ENCODE assay signal across 2 cellular contexts in the genomic region with DNA sequence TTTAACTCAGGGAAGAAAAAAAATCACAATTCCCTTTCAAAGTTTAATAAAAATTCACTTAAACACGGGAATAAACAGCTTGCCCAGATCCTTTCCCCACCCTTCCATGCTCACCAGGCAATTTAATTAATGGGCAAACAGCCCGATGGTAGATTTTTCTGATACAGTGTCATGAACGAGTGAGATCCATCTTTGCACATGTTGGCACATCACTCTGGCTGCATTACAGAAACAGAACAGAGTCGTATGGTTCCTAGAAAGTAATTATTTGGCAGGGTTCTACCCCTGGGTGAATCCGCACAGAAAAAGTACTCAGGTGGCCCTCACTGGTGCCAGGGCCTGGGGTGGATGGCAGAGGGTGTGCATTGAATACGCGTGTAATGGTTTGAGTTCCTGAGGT.
TF ChIP-seq lines count a peak whose summit lies in the region.

No MANE protein-coding gene starts in this region.

TF ChIP-seq in SK-N-SH, 30 proteins besides CTCF, POLR2A, EP300 and RAD21 (continues in another document):
- TF ChIP-seq SMC3 (IDR thresholded peaks at IDR 0.05; ENCODE audit: low read depth, low read length) (peak; percentile 1; the same call in 1 of the 2 replicates), CHD2 (IDR thresholded peaks at IDR 0.05; ENCODE audit: low read length, partially characterized antibody) (peak; percentile 45), POLR2AphosphoS5 (IDR thresholded peaks at IDR 0.05; ENCODE audit: low read depth, low read length) (no peak), JUND (IDR thresholded peaks at IDR 0.05) (no peak), MEF2A (IDR thresholded peaks at IDR 0.05; ENCODE audit: borderline replicate concordance, low read depth) (no peak), SIN3A (IDR thresholded peaks at IDR 0.05; ENCODE audit: borderline replicate concordance, low read depth, low read length) (no peak), FOXJ3 (CRISPR knock-in tag; IDR thresholded peaks at IDR 0.05) (no peak), RFX5 (IDR thresholded peaks at IDR 0.05; ENCODE audit: low read length) (no peak), FOXM1 (IDR thresholded peaks at IDR 0.05; ENCODE audit: low read depth) (no peak), TEAD4 (IDR thresholded peaks at IDR 0.05; ENCODE audit: borderline replicate concordance, insufficient read depth) (no peak), TCF12 (IDR thresholded peaks at IDR 0.05) (no peak), NFIC (IDR thresholded peaks at IDR 0.05; ENCODE audit: borderline replicate concordance) (no peak), FOSL2 (IDR thresholded peaks at IDR 0.05; ENCODE audit: borderline replicate concordance, low read depth) (no peak), NRF1 (IDR thresholded peaks at IDR 0.05; ENCODE audit: low read depth, low read length) (no peak), RCOR1 (IDR thresholded peaks at IDR 0.05; ENCODE audit: low read length) (peak; percentile 68; the same call in 1 of the 2 replicates), ELF1 (IDR thresholded peaks at IDR 0.05) (no peak), GABPA (IDR thresholded peaks at IDR 0.05; ENCODE audit: low read depth) (no peak), TAF1 (IDR thresholded peaks at IDR 0.05; ENCODE audit: borderline replicate concordance, low read depth, low read length) (no peak), GATA2 (CRISPR knock-in tag; IDR thresholded peaks at IDR 0.05) (peak; percentile 61), MXI1 (IDR thresholded peaks at IDR 0.05; ENCODE audit: low read depth, low read length) (peak; percentile 88), YY1 (IDR thresholded peaks at IDR 0.05; ENCODE audit: low read depth) (no peak), RXRA (IDR thresholded peaks at IDR 0.05; ENCODE audit: borderline replicate concordance, low read depth) (no peak)
- TF ChIP-seq, protein P1, sequence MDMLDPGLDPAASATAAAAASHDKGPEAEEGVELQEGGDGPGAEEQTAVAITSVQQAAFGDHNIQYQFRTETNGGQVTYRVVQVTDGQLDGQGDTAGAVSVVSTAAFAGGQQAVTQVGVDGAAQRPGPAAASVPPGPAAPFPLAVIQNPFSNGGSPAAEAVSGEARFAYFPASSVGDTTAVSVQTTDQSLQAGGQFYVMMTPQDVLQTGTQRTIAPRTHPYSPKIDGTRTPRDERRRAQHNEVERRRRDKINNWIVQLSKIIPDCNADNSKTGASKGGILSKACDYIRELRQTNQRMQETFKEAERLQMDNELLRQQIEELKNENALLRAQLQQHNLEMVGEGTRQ (IDR thresholded peaks at IDR 0.05; ENCODE audit: borderline replicate concordance, low read depth, low read length): no peak
- TF ChIP-seq, protein P2, sequence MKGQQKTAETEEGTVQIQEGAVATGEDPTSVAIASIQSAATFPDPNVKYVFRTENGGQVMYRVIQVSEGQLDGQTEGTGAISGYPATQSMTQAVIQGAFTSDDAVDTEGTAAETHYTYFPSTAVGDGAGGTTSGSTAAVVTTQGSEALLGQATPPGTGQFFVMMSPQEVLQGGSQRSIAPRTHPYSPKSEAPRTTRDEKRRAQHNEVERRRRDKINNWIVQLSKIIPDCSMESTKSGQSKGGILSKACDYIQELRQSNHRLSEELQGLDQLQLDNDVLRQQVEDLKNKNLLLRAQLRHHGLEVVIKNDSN (IDR thresholded peaks at IDR 0.05; ENCODE audit: borderline replicate concordance, low read depth): no peak
- TF ChIP-seq, protein P3, sequence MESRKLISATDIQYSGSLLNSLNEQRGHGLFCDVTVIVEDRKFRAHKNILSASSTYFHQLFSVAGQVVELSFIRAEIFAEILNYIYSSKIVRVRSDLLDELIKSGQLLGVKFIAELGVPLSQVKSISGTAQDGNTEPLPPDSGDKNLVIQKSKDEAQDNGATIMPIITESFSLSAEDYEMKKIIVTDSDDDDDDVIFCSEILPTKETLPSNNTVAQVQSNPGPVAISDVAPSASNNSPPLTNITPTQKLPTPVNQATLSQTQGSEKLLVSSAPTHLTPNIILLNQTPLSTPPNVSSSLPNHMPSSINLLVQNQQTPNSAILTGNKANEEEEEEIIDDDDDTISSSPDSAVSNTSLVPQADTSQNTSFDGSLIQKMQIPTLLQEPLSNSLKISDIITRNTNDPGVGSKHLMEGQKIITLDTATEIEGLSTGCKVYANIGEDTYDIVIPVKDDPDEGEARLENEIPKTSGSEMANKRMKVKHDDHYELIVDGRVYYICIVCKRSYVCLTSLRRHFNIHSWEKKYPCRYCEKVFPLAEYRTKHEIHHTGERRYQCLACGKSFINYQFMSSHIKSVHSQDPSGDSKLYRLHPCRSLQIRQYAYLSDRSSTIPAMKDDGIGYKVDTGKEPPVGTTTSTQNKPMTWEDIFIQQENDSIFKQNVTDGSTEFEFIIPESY (IDR thresholded peaks at IDR 0.05; ENCODE audit: borderline replicate concordance, low read depth): no peak
- TF ChIP-seq, protein P4, sequence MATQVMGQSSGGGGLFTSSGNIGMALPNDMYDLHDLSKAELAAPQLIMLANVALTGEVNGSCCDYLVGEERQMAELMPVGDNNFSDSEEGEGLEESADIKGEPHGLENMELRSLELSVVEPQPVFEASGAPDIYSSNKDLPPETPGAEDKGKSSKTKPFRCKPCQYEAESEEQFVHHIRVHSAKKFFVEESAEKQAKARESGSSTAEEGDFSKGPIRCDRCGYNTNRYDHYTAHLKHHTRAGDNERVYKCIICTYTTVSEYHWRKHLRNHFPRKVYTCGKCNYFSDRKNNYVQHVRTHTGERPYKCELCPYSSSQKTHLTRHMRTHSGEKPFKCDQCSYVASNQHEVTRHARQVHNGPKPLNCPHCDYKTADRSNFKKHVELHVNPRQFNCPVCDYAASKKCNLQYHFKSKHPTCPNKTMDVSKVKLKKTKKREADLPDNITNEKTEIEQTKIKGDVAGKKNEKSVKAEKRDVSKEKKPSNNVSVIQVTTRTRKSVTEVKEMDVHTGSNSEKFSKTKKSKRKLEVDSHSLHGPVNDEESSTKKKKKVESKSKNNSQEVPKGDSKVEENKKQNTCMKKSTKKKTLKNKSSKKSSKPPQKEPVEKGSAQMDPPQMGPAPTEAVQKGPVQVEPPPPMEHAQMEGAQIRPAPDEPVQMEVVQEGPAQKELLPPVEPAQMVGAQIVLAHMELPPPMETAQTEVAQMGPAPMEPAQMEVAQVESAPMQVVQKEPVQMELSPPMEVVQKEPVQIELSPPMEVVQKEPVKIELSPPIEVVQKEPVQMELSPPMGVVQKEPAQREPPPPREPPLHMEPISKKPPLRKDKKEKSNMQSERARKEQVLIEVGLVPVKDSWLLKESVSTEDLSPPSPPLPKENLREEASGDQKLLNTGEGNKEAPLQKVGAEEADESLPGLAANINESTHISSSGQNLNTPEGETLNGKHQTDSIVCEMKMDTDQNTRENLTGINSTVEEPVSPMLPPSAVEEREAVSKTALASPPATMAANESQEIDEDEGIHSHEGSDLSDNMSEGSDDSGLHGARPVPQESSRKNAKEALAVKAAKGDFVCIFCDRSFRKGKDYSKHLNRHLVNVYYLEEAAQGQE (IDR thresholded peaks at IDR 0.05; ENCODE audit: low read depth, low read length): no peak
- TF ChIP-seq, protein P5, sequence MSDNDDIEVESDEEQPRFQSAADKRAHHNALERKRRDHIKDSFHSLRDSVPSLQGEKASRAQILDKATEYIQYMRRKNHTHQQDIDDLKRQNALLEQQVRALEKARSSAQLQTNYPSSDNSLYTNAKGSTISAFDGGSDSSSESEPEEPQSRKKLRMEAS (IDR thresholded peaks at IDR 0.05; ENCODE audit: low read depth): no peak

TF ChIP-seq in HepG2, 621 proteins besides CTCF, POLR2A, EP300 and RAD21:
- TF ChIP-seq, protein P6, sequence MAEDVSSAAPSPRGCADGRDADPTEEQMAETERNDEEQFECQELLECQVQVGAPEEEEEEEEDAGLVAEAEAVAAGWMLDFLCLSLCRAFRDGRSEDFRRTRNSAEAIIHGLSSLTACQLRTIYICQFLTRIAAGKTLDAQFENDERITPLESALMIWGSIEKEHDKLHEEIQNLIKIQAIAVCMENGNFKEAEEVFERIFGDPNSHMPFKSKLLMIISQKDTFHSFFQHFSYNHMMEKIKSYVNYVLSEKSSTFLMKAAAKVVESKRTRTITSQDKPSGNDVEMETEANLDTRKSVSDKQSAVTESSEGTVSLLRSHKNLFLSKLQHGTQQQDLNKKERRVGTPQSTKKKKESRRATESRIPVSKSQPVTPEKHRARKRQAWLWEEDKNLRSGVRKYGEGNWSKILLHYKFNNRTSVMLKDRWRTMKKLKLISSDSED (CRISPR knock-in tag; IDR thresholded peaks at IDR 0.05): no peak
- TF ChIP-seq, protein P7, sequence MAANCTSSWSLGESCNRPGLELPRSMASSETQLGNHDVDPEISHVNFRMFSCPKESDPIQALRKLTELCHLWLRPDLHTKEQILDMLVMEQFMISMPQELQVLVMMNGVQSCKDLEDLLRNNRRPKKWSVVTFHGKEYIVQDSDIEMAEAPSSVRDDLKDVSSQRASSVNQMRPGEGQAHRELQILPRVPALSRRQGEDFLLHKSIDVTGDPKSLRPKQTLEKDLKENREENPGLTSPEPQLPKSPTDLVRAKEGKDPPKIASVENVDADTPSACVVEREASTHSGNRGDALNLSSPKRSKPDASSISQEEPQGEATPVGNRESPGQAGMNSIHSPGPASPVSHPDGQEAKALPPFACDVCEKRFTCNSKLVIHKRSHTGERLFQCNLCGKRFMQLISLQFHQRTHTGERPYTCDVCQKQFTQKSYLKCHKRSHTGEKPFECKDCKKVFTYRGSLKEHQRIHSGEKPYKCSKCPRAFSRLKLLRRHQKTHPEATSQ (CRISPR knock-in tag; IDR thresholded peaks at IDR 0.05; ENCODE audit: borderline replicate concordance): no peak
- TF ChIP-seq TGIF2 (CRISPR knock-in tag; IDR thresholded peaks at IDR 0.05) (no peak), ZNF83 (CRISPR knock-in tag; IDR thresholded peaks at IDR 0.05; ENCODE audit: borderline replicate concordance) (no peak)
